Comparison of ENCODE assay signal across 1 cellular context in genomic region chr3:137282871-137283270, GRCh38.
TF ChIP-seq lines count a peak whose summit lies in the region.

No MANE protein-coding gene starts in this region.

TF ChIP-seq in GM23338, 12 proteins besides CTCF, POLR2A, EP300 and RAD21 (continued from another document):
- no peak for TF ChIP-seq ZNF114 (CRISPR knock-in tag; IDR thresholded peaks at IDR 0.05)
TF ChIP-seq in GM23338: peak in this region for 0.
